In the genomic region with DNA sequence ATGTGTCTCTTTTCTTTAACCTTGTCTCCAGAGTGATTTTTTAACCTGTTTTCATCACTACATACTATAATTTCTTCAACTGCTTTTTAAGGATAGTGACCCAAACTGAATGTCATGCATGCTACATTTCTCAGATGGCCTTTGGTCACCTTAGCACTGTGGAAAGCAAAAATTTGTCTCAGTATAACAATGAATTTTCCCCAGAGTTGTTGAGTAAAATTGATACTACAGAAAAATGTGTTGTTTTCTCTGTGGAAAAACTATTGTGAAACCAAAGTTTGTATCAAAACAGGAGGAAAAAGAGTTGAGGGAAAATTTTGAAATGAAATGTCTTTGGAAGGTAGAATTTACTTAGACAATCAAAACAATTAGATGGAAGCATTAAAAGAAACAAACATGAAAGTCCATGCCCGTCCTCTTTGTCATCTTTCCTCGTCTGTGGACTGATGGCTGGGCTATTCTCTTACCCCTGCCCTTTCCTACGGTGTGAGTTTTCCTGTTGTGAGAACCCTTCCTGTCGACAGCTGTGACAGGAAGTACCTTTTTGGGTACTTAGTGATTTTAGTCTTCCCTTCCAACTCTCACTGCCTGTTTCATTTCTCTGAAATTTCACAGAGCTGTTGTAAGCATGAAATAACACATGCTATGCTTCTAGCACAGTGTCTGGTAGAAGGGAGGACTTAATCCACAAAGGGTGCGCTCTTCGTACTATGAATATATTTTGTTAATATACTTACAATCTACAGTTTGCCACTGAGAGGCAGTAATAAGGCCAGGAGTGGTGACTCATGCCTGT, we compare ENCODE assay signal across 8 cellular contexts. TPM values are rescaled to one million over a fixed set of nuclear protein-coding genes. Genes with fewer than 3 reads are reported as not detected.
DNase-seq lines count a peak whose midpoint lies in the region; ATAC-seq and TF ChIP-seq lines count a peak whose summit lies in the region.

No MANE protein-coding gene starts in this region.

- no peaks in the 10 kb centered on the region for H3K27me3 Mint-ChIP-seq in activated naive CD4-positive, alpha-beta T cell treated with anti-CD3 and anti-CD28 coated beads for 36 hours (ENCODE audit: low read depth)
- H3K27me3 Mint-ChIP-seq in type B pancreatic cell = no peaks in the 10 kb centered on the region

- peaks cover 19% of the 10 kb centered on the region for H3K36me3 Mint-ChIP-seq in activated naive CD4-positive, alpha-beta T cell treated with anti-CD3 and anti-CD28 coated beads for 36 hours (ENCODE audit: low read depth)
- peaks cover 26% of the 10 kb centered on the region for H3K36me3 Mint-ChIP-seq in type B pancreatic cell

- no peaks in the 10 kb centered on the region for H3K9me3 ChIP-seq in ascending aorta

- peak overlapping the region in 1 of 2 donors; percentile 37 for H3K4me3 ChIP-seq in ascending aorta

- peak overlapping the region; percentile 30 for H3K4me3 Mint-ChIP-seq in activated naive CD4-positive, alpha-beta T cell treated with anti-CD3 and anti-CD28 coated beads for 36 hours
- no peak overlapping the region for H3K4me3 Mint-ChIP-seq in type B pancreatic cell

- peak overlapping the region; percentile 68 to 85 for H3K27ac ChIP-seq in ascending aorta

- no peak for DNase-seq in activated naive CD4-positive, alpha-beta T cell treated with anti-CD3 and anti-CD28 coated beads for 36 hours
- no peak for DNase-seq in activated naive CD4-positive, alpha-beta T cell treated with Interleukin-2 at 50 U/mL for 16 hours
- DNase-seq in ascending aorta (ENCODE audit: low spot score in 2 of 2) = no peak
- no peak for DNase-seq in type B pancreatic cell (ENCODE audit: extremely low spot score, unreplicated experiment)
- no peak for DNase-seq in AML-193 (lab: John Stamatoyannopoulos, UW)
- no peak for DNase-seq in COLO668 (lab: John Stamatoyannopoulos, UW; ENCODE audit: unreplicated experiment)
- DNase-seq in DMS79 (lab: John Stamatoyannopoulos, UW) = no peak

- CTCF ChIA-PET in activated naive CD4-positive, alpha-beta T cell treated with anti-CD3 and anti-CD28 coated beads for 36 hours (lab: Charles Lee) = interaction anchor here (0.6 kb wide), 1 partner anchor 37 kb away, joined by 3 read pairs; no protein-coding TSS in a partner anchor

- peaks cover 30% of the 10 kb centered on the region for H3K4me1 Mint-ChIP-seq in activated naive CD4-positive, alpha-beta T cell treated with anti-CD3 and anti-CD28 coated beads for 36 hours (ENCODE audit: low read depth)
- no peaks in the 10 kb centered on the region for H3K4me1 Mint-ChIP-seq in type B pancreatic cell (ENCODE audit: unreplicated experiment)

- TF ChIP-seq CTCF in ascending aorta (IDR thresholded peaks at IDR 0.05) = no peak
- no peak for TF ChIP-seq CTCF in type B pancreatic cell (conservative IDR thresholded peaks at IDR 0.05)

- H3K27ac Mint-ChIP-seq in activated naive CD4-positive, alpha-beta T cell treated with anti-CD3 and anti-CD28 coated beads for 36 hours = peak overlapping the region; percentile 61
- peak overlapping the region; percentile 24 for H3K27ac Mint-ChIP-seq in type B pancreatic cell

- peak; percentile 60 for ATAC-seq in HG03066 (IDR thresholded peaks at IDR 0.05; ENCODE audit: low read depth, unreplicated experiment)

- intact Hi-C loops in activated naive CD4-positive, alpha-beta T cell treated with anti-CD3 and anti-CD28 coated beads for 36 hours (cut with micrococcal nuclease) = loop anchor here (1.0 kb wide), 1 partner anchor 49 kb away; no protein-coding TSS in a partner anchor
- intact Hi-C loops in ascending aorta (cut with DNase I) = loop anchor here (2.0 kb wide), 1 partner anchor 14 kb away; no protein-coding TSS in a partner anchor

- H3K9me3 Mint-ChIP-seq in activated naive CD4-positive, alpha-beta T cell treated with anti-CD3 and anti-CD28 coated beads for 36 hours = no peaks in the 10 kb centered on the region
- no peaks in the 10 kb centered on the region for H3K9me3 Mint-ChIP-seq in type B pancreatic cell

- H3K4me1 ChIP-seq in ascending aorta = peaks cover 5 to 9% of the 10 kb centered on the region in 2 donors

- peaks cover 8 to 38% of the 10 kb centered on the region in 2 donors for H3K36me3 ChIP-seq in ascending aorta

- H3K27me3 ChIP-seq in ascending aorta = no peaks in the 10 kb centered on the region

RNA-seq across cellular contexts. Expression of gene LRP2BP, which starts 50.8 kb away (rescaled TPM):
- under 1 TPM; 0.44 to 0.60 TPM for total RNA-seq in activated naive CD4-positive, alpha-beta T cell treated with anti-CD3 and anti-CD28 coated beads for 36 hours
- total RNA-seq in ascending aorta = 0.53 TPM
- 0.74 and 1.0 TPM in 2 replicates for total RNA-seq in type B pancreatic cell (ENCODE audit: low replicate concordance)

RNA-seq across cellular contexts. Expression of gene ANKRD37, which starts 51.7 kb away (rescaled TPM):
- 10 to 100 TPM; 10.5 to 13.6 TPM for total RNA-seq in activated naive CD4-positive, alpha-beta T cell treated with anti-CD3 and anti-CD28 coated beads for 36 hours
- total RNA-seq in ascending aorta = 1.9 TPM
- total RNA-seq in type B pancreatic cell (ENCODE audit: low replicate concordance) = 3.6 and 5.8 TPM in 2 replicates
